26 cellular contexts compared by ENCODE assay signal in the genomic region with DNA sequence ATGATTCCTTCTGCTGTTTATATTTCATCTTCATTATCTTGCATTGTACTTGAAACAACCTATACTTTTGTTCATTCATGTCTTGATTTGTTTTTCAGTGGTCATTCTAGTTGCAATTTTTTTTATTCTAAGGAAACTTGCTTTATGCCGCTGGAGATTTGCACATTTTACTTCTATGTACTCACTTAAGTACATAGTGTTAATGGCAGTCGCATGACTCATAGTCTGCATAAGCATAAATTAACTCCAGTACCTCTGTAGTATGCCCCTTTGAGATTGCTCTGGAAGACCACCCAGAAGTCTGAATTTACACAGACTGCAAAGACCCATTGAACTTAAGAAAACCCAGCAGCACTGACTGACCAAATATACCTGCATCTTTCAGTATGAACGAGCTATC.
DNase-seq lines count a peak whose midpoint lies in the region; ATAC-seq and TF ChIP-seq lines count a peak whose summit lies in the region.
"Had no signal": no experiment of that assay in that cellular context is flagged by ENCODE, and none has a peak within 500 bp of the region (broad histone marks: within the 10 kb centered on the region; RNA-seq: fewer than 3 reads in every experiment).

No MANE protein-coding gene starts in this region.

- H3K36me3 ChIP-seq in A673 (ENCODE audit: insufficient read depth, low read length, poor library complexity, severe bottlenecking), result no peaks in the 10 kb centered on the region
- H3K36me3 ChIP-seq in IMR-90 (ENCODE audit: control insufficient read depth, insufficient read depth, low read length), result peaks cover 1% of the 10 kb centered on the region; the same call in 1 of the 2 replicates
- H3K36me3 ChIP-seq in heart right ventricle, result peaks cover 0 to 14% (median 4%) of the 10 kb centered on the region in 9 donors
- H3K36me3 ChIP-seq: BLaER1 had no signal

- dilution Hi-C loops in IMR-90 (cut with HindIII; ENCODE audit: low sequenced_read_pairs, unreplicated experiment), result no loop called here

- WGBS in IMR-90 (ENCODE audit: extremely low coverage in 2 of 2, insufficient read length in 1 of 2), 2 experiments, result no CpG with 5 or more reads among the region's 3 CpGs
- WGBS in heart right ventricle, 2 donors, result 95 to 96% methylated on average over 3 of the region's 3 CpGs

- TF ChIP-seq POLR2A in IMR-90 (IDR thresholded peaks at IDR 0.05; ENCODE audit: low read depth, low read length), result no peak

- H2AFZ ChIP-seq in IMR-90 (replicated peaks; ENCODE audit: low read length, poor library complexity), result no peak overlapping the region

- POLR2A ChIA-PET in A673 (lab: Charles Lee; ENCODE audit: low non-redundant PET), result no interaction called here
- POLR2A ChIA-PET in IMR-90 (lab: Charles Lee; ENCODE audit: unreplicated experiment), result no interaction called here

- TF ChIP-seq CTCF in A673 (conservative IDR thresholded peaks at IDR 0.05; ENCODE audit: low read depth, low read length) (no peak), IMR-90 (conservative IDR thresholded peaks at IDR 0.05; ENCODE audit: low read depth, low read length) (no peak), fibroblast of villous mesenchyme (IDR thresholded peaks at IDR 0.05; ENCODE audit: insufficient read depth, low read depth, low read length) (no peak), heart right ventricle (IDR thresholded peaks at IDR 0.05) (no peak)

- ATAC-seq in IMR-90 (ENCODE audit: low read depth) (peak; percentile 40), HG03097 (IDR thresholded peaks at IDR 0.05; ENCODE audit: low FRiP score, unreplicated experiment) (no peak), heart right ventricle (no peak), GM18907 (IDR thresholded peaks at IDR 0.05; ENCODE audit: unreplicated experiment) (no peak)
- ATAC-seq: activated naive CD8-positive, alpha-beta T cell treated with anti-CD3 and anti-CD28 coated beads, Interleukin-2, amount 50 U/mL, for 24 hours; heart left ventricle; natural killer cell; Panc1; stimulated activated naive B cell treated with anti-CD40 and anti-IgM and Interleukin-4, amounts not matched to agents 10 μg/mL and 1 μg/mL and 100 μg/mL, for 72 hours had no signal

- no peak for TF ChIP-seq RAD21 in IMR-90 (IDR thresholded peaks at IDR 0.05; ENCODE audit: low read length)

- no peak overlapping the region for H4K91ac ChIP-seq in IMR-90 (ENCODE audit: insufficient read depth, low read depth, low read length)

- no peak overlapping the region for H2BK15ac ChIP-seq in IMR-90 (ENCODE audit: low read depth, low read length)

- H3K4me1 ChIP-seq in A673 (ENCODE audit: insufficient read depth, low read length, poor library complexity, severe bottlenecking), result no peaks in the 10 kb centered on the region
- peaks cover 2% of the 10 kb centered on the region; the same call in 1 of the 2 replicates for H3K4me1 ChIP-seq in IMR-90 (ENCODE audit: control insufficient read depth, insufficient read depth, low read length)
- H3K4me1 ChIP-seq in heart right ventricle, result no peaks in the 10 kb centered on the region
- H3K4me1 ChIP-seq: BLaER1, heart left ventricle, left ventricle myocardium inferior had no signal

- H2BK20ac ChIP-seq in IMR-90 (ENCODE audit: low read depth, low read length), result peak overlapping the region; percentile 31; the same call in 1 of the 2 replicates

- H3K4me3 ChIP-seq in A673 (ENCODE audit: low read depth, low read length, poor library complexity, severe bottlenecking), result no peak overlapping the region
- no peak overlapping the region for H3K4me3 ChIP-seq in IMR-90 (ENCODE audit: insufficient read depth, low read depth, low read length)
- no peak overlapping the region for H3K4me3 ChIP-seq in fibroblast of villous mesenchyme (ENCODE audit: low read depth, low read length)
- no peak overlapping the region for H3K4me3 ChIP-seq in heart right ventricle
- H3K4me3 ChIP-seq: BLaER1, cardiac muscle cell, heart left ventricle, left ventricle myocardium inferior had no signal

- no peak overlapping the region for H3K27ac ChIP-seq in A673 (ENCODE audit: low read depth, low read length, poor library complexity, severe bottlenecking)
- no peak overlapping the region for H3K27ac ChIP-seq in IMR-90 (ENCODE audit: insufficient read depth, low read length)
- no peak overlapping the region for H3K27ac ChIP-seq in heart right ventricle
- H3K27ac ChIP-seq: BLaER1, cardiac muscle cell, heart left ventricle, left ventricle myocardium inferior had no signal

- no peak overlapping the region for H3K14ac ChIP-seq in IMR-90 (replicated peaks; ENCODE audit: low read depth, low read length)

- H3K18ac ChIP-seq in IMR-90 (ENCODE audit: low read depth, low read length), result no peak overlapping the region; the same call in 1 of the 2 replicates

- H3K9ac ChIP-seq in IMR-90 (ENCODE audit: low read depth, low read length), result no peak overlapping the region
- H3K9ac ChIP-seq: BLaER1 had no signal

- no peaks in the 10 kb centered on the region for H4K20me1 ChIP-seq in IMR-90 (ENCODE audit: insufficient read depth, low read length)
- H4K20me1 ChIP-seq: BLaER1 had no signal

- H3K27me3 ChIP-seq in A673 (replicated peaks; ENCODE audit: insufficient read depth, low read depth, low read length, poor library complexity) (no peaks in the 10 kb centered on the region), IMR-90 (ENCODE audit: control insufficient read depth, insufficient read depth, low read length) (no peaks in the 10 kb centered on the region), heart right ventricle (no peaks in the 10 kb centered on the region)
- H3K27me3 ChIP-seq: BLaER1, cardiac muscle cell, heart left ventricle had no signal

- no peak overlapping the region for H2BK120ac ChIP-seq in IMR-90 (ENCODE audit: low read depth, low read length)

- CTCF ChIA-PET in A673 (lab: Charles Lee), result no interaction called here
- CTCF ChIA-PET in IMR-90 (lab: Yijun Ruan, JAX), result interaction anchor here (0.6 kb wide), 1 partner anchor 549 kb away, joined by 3 read pairs; no protein-coding TSS in a partner anchor

- no peak overlapping the region; the same call in 1 of the 2 replicates for H4K5ac ChIP-seq in IMR-90 (ENCODE audit: low read depth, low read length)

- H4K8ac ChIP-seq in IMR-90 (ENCODE audit: low read depth in 2 of 2, low read length in 2 of 2), result peak overlapping the region in 1 of 2 experiments; percentile 9; a peak in 1 of 4 replicates

- H2BK5ac ChIP-seq in IMR-90 (ENCODE audit: low read depth, low read length, poor library complexity, severe bottlenecking), result peak overlapping the region; percentile 65

- peak overlapping the region; percentile 64; the same call in 1 of the 2 replicates for H3K4me2 ChIP-seq in IMR-90 (ENCODE audit: low read depth, low read length)
- H3K4me2 ChIP-seq: BLaER1 had no signal

- no peaks in the 10 kb centered on the region for H3K9me1 ChIP-seq in IMR-90 (ENCODE audit: insufficient read depth, low read length)

- H3K23ac ChIP-seq in IMR-90 (ENCODE audit: low read depth, low read length), result no peak overlapping the region

- intact Hi-C loops in A673 (cut with micrococcal nuclease; ENCODE audit: unreplicated experiment) (no loop called here), IMR-90 (cut with micrococcal nuclease) (no loop called here), heart right ventricle (cut with DNase I) (no loop called here)

- DNase-seq in A673 (ENCODE audit: low spot score), result peak; percentile 61
- DNase-seq in IMR-90, result peak; percentile 47
- DNase-seq in amniotic epithelial cell (ENCODE audit: low read depth), result peak; percentile 69
- DNase-seq in fibroblast of villous mesenchyme (ENCODE audit: low read depth), result peak; percentile 53
- DNase-seq in NCI-H1930 (lab: John Stamatoyannopoulos, UW), result no peak
- DNase-seq in heart right ventricle, result no peak
- DNase-seq: activated gamma-delta T cell treated with Interleukin-2 at 50 U/mL for 16 hours; activated naive CD8-positive, alpha-beta T cell treated with anti-CD3 and anti-CD28 coated beads, Interleukin-2, amount 50 U/mL, for 24 hours; endodermal cell; heart left ventricle; immature natural killer cell; KBM-7; left ventricle myocardium inferior; midbrain; natural killer cell; NCI-H2171 treated with DMSO at 0.1 percent for 48 hours; NCI-H524; NK-92 treated with Interleukin-12 subunit alpha and Interleukin-12 subunit beta, amount 100 ng/mL, for 24 hours; retina; stimulated activated CD4-positive, alpha-beta T cell treated with anti-CD3 and anti-CD28 coated beads, Interleukin-2, amount 100 ng/mL, for 48 hours; stimulated activated naive B cell treated with anti-CD40 and anti-IgM and Interleukin-4, amounts not matched to agents 10 μg/mL and 1 μg/mL and 100 μg/mL, for 72 hours had no signal

- no peak overlapping the region for H3K4ac ChIP-seq in IMR-90 (ENCODE audit: low read depth, low read length)

- H2AK5ac ChIP-seq in IMR-90 (ENCODE audit: low read depth, low read length), result no peak overlapping the region

- H3K79me1 ChIP-seq in IMR-90 (ENCODE audit: low read depth in 1 of 2, low read length in 2 of 2), result peaks cover 5 to 11% of the 10 kb centered on the region in 2 experiments

- BruUV-seq in A673 (replicated peaks; lab: Mats Ljungman, UMichigan) (no TSS peak), IMR-90 (replicated peaks; lab: Mats Ljungman, UMichigan) (no TSS peak)

- in situ Hi-C loops in IMR-90 (cut with MboI; ENCODE audit: low sequenced_read_pairs), result no loop called here

- H3K9me3 ChIP-seq in A673 (ENCODE audit: low read depth, low read length, poor library complexity, severe bottlenecking) (no peaks in the 10 kb centered on the region), IMR-90 (ENCODE audit: control insufficient read depth, insufficient read depth, low read length) (no peaks in the 10 kb centered on the region), heart right ventricle (peaks cover 0 to 10% (median 0%) of the 10 kb centered on the region in 11 donors)
- H3K9me3 ChIP-seq: BLaER1, heart left ventricle had no signal

- no peak overlapping the region for H2AK9ac ChIP-seq in IMR-90 (replicated peaks; ENCODE audit: low read depth, low read length, poor library complexity)

- no peak overlapping the region for H3K56ac ChIP-seq in IMR-90 (ENCODE audit: extremely low read depth, insufficient read depth, low read length)

TF ChIP-seq in IMR-90, 13 proteins besides CTCF, POLR2A, EP300 and RAD21:
- TF ChIP-seq RCOR1 (IDR thresholded peaks at IDR 0.05; ENCODE audit: insufficient replicate concordance, low read length) (no peak), MAZ (IDR thresholded peaks at IDR 0.05; ENCODE audit: borderline replicate concordance, low read depth, low read length) (no peak), NFE2L2 (IDR thresholded peaks at IDR 0.05; ENCODE audit: low read depth, low read length) (no peak), SMC3 (IDR thresholded peaks at IDR 0.05; ENCODE audit: low read depth, low read length) (no peak), CHD1 (IDR thresholded peaks at IDR 0.05; ENCODE audit: low read depth, low read length) (no peak), BHLHE40 (IDR thresholded peaks at IDR 0.05; ENCODE audit: low read depth, low read length) (no peak)

Comparison
In these comparisons a context has a peak if more than half of its experiments do, and no peak if none do; other contexts are left out.
1. DNase-seq: peak in A673 (single experiment), IMR-90 (single experiment), amniotic epithelial cell (single experiment) and fibroblast of villous mesenchyme (single experiment); none in NCI-H1930 (0 of 2) and heart right ventricle (0 of 2).